ENCODE assay signal across 1 cellular context in the genomic region with DNA sequence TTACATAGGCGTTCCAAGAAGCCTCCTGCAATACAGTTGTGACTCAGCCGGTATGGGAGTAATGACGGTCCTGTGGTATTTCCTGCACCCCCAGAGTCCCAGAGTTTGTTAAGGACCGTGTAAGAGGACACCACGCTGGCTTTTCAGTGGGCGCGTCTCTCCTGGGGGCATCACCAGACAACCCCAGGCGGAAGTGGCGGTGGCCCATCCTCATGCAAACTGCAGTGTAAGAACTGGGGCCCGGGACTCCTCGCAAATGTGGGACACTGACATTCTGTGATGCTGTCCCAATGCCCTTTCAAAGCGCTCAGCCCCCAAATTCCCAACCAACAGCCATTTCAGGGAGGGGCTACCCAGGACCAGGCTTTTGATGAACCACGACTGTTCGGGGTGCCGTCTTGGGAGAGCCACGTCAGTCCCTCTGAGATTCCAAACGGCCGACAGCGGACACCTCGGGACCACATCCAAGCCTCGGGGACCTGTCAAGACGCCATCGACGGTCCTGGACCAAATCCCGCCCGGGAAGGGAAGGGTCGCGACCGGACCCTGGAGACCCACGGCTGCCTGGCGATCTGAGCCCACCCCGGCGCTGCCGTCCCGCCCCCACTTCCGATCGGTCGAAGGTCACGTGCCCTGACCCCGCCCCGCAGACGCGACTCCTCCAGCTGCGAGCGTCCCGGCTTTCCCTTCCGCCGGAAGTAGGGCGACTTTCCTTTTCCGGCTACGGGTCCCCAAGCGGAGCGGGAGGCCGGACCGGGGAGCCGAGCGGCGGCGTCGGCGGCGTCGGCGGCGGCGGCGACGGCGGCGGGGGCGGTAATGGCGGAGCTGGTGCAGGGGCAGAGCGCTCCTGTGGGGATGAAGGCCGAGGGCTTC.
TF ChIP-seq lines count a peak whose summit lies in the region.

A gene with protein sequence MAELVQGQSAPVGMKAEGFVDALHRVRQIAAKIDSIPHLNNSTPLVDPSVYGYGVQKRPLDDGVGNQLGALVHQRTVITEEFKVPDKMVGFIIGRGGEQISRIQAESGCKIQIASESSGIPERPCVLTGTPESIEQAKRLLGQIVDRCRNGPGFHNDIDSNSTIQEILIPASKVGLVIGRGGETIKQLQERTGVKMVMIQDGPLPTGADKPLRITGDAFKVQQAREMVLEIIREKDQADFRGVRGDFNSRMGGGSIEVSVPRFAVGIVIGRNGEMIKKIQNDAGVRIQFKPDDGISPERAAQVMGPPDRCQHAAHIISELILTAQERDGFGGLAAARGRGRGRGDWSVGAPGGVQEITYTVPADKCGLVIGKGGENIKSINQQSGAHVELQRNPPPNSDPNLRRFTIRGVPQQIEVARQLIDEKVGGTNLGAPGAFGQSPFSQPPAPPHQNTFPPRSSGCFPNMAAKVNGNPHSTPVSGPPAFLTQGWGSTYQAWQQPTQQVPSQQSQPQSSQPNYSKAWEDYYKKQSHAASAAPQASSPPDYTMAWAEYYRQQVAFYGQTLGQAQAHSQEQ (plus strand): TSS at position 713 of the 873 bp plus-strand sequence. CDS start 104 bp downstream, at position 817.

TF ChIP-seq in HEK293, 187 proteins besides CTCF, POLR2A, EP300 and RAD21 (continued from another document and continues in another):
- TF ChIP-seq, protein P1, sequence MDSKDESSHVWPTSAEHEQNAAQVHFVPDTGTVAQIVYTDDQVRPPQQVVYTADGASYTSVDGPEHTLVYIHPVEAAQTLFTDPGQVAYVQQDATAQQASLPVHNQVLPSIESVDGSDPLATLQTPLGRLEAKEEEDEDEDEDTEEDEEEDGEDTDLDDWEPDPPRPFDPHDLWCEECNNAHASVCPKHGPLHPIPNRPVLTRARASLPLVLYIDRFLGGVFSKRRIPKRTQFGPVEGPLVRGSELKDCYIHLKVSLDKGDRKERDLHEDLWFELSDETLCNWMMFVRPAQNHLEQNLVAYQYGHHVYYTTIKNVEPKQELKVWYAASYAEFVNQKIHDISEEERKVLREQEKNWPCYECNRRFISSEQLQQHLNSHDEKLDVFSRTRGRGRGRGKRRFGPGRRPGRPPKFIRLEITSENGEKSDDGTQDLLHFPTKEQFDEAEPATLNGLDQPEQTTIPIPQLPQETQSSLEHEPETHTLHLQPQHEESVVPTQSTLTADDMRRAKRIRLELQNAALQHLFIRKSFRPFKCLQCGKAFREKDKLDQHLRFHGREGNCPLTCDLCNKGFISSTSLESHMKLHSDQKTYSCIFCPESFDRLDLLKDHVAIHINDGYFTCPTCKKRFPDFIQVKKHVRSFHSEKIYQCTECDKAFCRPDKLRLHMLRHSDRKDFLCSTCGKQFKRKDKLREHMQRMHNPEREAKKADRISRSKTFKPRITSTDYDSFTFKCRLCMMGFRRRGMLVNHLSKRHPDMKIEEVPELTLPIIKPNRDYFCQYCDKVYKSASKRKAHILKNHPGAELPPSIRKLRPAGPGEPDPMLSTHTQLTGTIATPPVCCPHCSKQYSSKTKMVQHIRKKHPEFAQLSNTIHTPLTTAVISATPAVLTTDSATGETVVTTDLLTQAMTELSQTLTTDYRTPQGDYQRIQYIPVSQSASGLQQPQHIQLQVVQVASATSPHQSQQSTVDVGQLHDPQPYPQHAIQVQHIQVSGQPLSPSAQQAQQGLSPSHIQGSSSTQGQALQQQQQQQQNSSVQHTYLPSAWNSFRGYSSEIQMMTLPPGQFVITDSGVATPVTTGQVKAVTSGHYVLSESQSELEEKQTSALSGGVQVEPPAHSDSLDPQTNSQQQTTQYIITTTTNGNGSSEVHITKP (tag by site-specific recombination; IDR thresholded peaks at IDR 0.05) = peak; percentile 92
- TF ChIP-seq, protein P2, sequence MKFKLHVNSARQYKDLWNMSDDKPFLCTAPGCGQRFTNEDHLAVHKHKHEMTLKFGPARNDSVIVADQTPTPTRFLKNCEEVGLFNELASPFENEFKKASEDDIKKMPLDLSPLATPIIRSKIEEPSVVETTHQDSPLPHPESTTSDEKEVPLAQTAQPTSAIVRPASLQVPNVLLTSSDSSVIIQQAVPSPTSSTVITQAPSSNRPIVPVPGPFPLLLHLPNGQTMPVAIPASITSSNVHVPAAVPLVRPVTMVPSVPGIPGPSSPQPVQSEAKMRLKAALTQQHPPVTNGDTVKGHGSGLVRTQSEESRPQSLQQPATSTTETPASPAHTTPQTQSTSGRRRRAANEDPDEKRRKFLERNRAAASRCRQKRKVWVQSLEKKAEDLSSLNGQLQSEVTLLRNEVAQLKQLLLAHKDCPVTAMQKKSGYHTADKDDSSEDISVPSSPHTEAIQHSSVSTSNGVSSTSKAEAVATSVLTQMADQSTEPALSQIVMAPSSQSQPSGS (tag by site-specific recombination; IDR thresholded peaks at IDR 0.05; ENCODE audit: low read depth) = no peak
- no peak for TF ChIP-seq HOXA7 (CRISPR knock-in tag; IDR thresholded peaks at IDR 0.05; ENCODE audit: borderline replicate concordance)
- no peak for TF ChIP-seq ZNF830 (tag by site-specific recombination; IDR thresholded peaks at IDR 0.05; ENCODE audit: low read depth)
- TF ChIP-seq ZNF157 (tag by site-specific recombination; IDR thresholded peaks at IDR 0.05) = no peak
- no peak for TF ChIP-seq ZNF549 (tag by site-specific recombination; IDR thresholded peaks at IDR 0.05)
- TF ChIP-seq ZNF701 (tag by site-specific recombination; IDR thresholded peaks at IDR 0.05) = no peak
- TF ChIP-seq ZNF658 (tag by site-specific recombination; IDR thresholded peaks at IDR 0.05) = no peak
- TF ChIP-seq, protein P3, sequence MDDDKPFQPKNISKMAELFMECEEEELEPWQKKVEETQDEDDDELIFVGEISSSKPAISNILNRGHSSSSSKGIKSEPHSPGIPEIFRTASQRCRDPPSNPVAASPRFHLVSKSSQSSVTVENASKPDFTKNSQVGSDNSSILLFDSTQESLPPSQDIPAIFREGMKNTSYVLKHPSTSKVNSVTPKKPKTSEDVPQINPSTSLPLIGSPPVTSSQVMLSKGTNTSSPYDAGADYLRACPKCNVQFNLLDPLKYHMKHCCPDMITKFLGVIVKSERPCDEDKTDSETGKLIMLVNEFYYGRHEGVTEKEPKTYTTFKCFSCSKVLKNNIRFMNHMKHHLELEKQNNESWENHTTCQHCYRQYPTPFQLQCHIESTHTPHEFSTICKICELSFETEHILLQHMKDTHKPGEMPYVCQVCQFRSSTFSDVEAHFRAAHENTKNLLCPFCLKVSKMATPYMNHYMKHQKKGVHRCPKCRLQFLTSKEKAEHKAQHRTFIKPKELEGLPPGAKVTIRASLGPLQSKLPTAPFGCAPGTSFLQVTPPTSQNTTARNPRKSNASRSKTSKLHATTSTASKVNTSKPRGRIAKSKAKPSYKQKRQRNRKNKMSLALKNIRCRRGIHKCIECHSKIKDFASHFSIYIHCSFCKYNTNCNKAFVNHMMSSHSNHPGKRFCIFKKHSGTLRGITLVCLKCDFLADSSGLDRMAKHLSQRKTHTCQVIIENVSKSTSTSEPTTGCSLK (tag by site-specific recombination; IDR thresholded peaks at IDR 0.05) = no peak
- no peak for TF ChIP-seq ZNF248 (tag by site-specific recombination; IDR thresholded peaks at IDR 0.05)
- TF ChIP-seq, protein P4, sequence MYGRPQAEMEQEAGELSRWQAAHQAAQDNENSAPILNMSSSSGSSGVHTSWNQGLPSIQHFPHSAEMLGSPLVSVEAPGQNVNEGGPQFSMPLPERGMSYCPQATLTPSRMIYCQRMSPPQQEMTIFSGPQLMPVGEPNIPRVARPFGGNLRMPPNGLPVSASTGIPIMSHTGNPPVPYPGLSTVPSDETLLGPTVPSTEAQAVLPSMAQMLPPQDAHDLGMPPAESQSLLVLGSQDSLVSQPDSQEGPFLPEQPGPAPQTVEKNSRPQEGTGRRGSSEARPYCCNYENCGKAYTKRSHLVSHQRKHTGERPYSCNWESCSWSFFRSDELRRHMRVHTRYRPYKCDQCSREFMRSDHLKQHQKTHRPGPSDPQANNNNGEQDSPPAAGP (tag by site-specific recombination; IDR thresholded peaks at IDR 0.05) = 0 out of 2 replicates have a peak, but pooled peaks have one; percentile 29
- no peak for TF ChIP-seq ZNF140 (tag by site-specific recombination; IDR thresholded peaks at IDR 0.05)
- TF ChIP-seq, protein P5, sequence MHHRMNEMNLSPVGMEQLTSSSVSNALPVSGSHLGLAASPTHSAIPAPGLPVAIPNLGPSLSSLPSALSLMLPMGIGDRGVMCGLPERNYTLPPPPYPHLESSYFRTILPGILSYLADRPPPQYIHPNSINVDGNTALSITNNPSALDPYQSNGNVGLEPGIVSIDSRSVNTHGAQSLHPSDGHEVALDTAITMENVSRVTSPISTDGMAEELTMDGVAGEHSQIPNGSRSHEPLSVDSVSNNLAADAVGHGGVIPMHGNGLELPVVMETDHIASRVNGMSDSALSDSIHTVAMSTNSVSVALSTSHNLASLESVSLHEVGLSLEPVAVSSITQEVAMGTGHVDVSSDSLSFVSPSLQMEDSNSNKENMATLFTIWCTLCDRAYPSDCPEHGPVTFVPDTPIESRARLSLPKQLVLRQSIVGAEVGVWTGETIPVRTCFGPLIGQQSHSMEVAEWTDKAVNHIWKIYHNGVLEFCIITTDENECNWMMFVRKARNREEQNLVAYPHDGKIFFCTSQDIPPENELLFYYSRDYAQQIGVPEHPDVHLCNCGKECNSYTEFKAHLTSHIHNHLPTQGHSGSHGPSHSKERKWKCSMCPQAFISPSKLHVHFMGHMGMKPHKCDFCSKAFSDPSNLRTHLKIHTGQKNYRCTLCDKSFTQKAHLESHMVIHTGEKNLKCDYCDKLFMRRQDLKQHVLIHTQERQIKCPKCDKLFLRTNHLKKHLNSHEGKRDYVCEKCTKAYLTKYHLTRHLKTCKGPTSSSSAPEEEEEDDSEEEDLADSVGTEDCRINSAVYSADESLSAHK (tag by site-specific recombination; IDR thresholded peaks at IDR 0.05) = no peak
- peak; percentile 51; the same call in 1 of the 2 replicates for TF ChIP-seq ZBTB17 (tag by site-specific recombination; IDR thresholded peaks at IDR 0.05)
- no peak for TF ChIP-seq ZBTB1 (tag by site-specific recombination; IDR thresholded peaks at IDR 0.05)
- TF ChIP-seq MZF1 (tag by site-specific recombination; IDR thresholded peaks at IDR 0.05; ENCODE audit: borderline replicate concordance) = no peak
- TF ChIP-seq ZSCAN16 (tag by site-specific recombination; IDR thresholded peaks at IDR 0.05) = no peak
- peak; percentile 75 for TF ChIP-seq KLF8 (tag by site-specific recombination; IDR thresholded peaks at IDR 0.05)
- no peak for TF ChIP-seq ZNF561 (tag by site-specific recombination; IDR thresholded peaks at IDR 0.05; ENCODE audit: borderline replicate concordance)
- TF ChIP-seq ZNF423 (tag by site-specific recombination; IDR thresholded peaks at IDR 0.05) = no peak
- no peak for TF ChIP-seq GLI2 (tag by site-specific recombination; IDR thresholded peaks at IDR 0.05; ENCODE audit: borderline replicate concordance, low read depth)
- TF ChIP-seq, protein P6, sequence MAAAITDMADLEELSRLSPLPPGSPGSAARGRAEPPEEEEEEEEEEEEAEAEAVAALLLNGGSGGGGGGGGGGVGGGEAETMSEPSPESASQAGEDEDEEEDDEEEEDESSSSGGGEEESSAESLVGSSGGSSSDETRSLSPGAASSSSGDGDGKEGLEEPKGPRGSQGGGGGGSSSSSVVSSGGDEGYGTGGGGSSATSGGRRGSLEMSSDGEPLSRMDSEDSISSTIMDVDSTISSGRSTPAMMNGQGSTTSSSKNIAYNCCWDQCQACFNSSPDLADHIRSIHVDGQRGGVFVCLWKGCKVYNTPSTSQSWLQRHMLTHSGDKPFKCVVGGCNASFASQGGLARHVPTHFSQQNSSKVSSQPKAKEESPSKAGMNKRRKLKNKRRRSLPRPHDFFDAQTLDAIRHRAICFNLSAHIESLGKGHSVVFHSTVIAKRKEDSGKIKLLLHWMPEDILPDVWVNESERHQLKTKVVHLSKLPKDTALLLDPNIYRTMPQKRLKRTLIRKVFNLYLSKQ (tag by site-specific recombination; IDR thresholded peaks at IDR 0.05; ENCODE audit: borderline replicate concordance) = no peak
- TF ChIP-seq ZNF785 (tag by site-specific recombination; IDR thresholded peaks at IDR 0.05) = no peak
- TF ChIP-seq ZBTB20 (tag by site-specific recombination; IDR thresholded peaks at IDR 0.05) = peak; percentile 87
- TF ChIP-seq, protein P7, sequence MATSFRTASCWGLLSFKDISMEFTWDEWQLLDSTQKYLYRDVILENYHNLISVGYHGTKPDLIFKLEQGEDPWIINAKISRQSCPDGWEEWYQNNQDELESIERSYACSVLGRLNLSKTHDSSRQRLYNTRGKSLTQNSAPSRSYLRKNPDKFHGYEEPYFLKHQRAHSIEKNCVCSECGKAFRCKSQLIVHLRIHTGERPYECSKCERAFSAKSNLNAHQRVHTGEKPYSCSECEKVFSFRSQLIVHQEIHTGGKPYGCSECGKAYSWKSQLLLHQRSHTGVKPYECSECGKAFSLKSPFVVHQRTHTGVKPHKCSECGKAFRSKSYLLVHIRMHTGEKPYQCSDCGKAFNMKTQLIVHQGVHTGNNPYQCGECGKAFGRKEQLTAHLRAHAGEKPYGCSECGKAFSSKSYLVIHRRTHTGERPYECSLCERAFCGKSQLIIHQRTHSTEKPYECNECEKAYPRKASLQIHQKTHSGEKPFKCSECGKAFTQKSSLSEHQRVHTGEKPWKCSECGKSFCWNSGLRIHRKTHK (tag by site-specific recombination; IDR thresholded peaks at IDR 0.05) = no peak
- TF ChIP-seq ZNF624 (tag by site-specific recombination; IDR thresholded peaks at IDR 0.05) = no peak
- no peak for TF ChIP-seq ZNF626 (tag by site-specific recombination; IDR thresholded peaks at IDR 0.05)
- TF ChIP-seq IKZF3 (tag by site-specific recombination; IDR thresholded peaks at IDR 0.05) = peak; percentile 41; the same call in 1 of the 2 replicates
- TF ChIP-seq ZNF48 (tag by site-specific recombination; IDR thresholded peaks at IDR 0.05) = no peak
- TF ChIP-seq, protein P8, sequence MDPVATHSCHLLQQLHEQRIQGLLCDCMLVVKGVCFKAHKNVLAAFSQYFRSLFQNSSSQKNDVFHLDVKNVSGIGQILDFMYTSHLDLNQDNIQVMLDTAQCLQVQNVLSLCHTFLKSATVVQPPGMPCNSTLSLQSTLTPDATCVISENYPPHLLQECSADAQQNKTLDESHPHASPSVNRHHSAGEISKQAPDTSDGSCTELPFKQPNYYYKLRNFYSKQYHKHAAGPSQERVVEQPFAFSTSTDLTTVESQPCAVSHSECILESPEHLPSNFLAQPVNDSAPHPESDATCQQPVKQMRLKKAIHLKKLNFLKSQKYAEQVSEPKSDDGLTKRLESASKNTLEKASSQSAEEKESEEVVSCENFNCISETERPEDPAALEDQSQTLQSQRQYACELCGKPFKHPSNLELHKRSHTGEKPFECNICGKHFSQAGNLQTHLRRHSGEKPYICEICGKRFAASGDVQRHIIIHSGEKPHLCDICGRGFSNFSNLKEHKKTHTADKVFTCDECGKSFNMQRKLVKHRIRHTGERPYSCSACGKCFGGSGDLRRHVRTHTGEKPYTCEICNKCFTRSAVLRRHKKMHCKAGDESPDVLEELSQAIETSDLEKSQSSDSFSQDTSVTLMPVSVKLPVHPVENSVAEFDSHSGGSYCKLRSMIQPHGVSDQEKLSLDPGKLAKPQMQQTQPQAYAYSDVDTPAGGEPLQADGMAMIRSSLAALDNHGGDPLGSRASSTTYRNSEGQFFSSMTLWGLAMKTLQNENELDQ (tag by site-specific recombination; IDR thresholded peaks at IDR 0.05; ENCODE audit: low read depth) = no peak
- no peak for TF ChIP-seq RBAK (tag by site-specific recombination; IDR thresholded peaks at IDR 0.05)
- no peak for TF ChIP-seq ZNF37A (tag by site-specific recombination; IDR thresholded peaks at IDR 0.05)
- TF ChIP-seq ZNF10 (tag by site-specific recombination; IDR thresholded peaks at IDR 0.05) = no peak
- peak; percentile 34; the same call in 1 of the 2 replicates for TF ChIP-seq ZNF76 (tag by site-specific recombination; IDR thresholded peaks at IDR 0.05; ENCODE audit: borderline replicate concordance, low read depth)
- peak; percentile 68 for TF ChIP-seq KLF1 (tag by site-specific recombination; IDR thresholded peaks at IDR 0.05)
